Comparison of ENCODE assay signal across 19 cellular contexts in the genomic region with DNA sequence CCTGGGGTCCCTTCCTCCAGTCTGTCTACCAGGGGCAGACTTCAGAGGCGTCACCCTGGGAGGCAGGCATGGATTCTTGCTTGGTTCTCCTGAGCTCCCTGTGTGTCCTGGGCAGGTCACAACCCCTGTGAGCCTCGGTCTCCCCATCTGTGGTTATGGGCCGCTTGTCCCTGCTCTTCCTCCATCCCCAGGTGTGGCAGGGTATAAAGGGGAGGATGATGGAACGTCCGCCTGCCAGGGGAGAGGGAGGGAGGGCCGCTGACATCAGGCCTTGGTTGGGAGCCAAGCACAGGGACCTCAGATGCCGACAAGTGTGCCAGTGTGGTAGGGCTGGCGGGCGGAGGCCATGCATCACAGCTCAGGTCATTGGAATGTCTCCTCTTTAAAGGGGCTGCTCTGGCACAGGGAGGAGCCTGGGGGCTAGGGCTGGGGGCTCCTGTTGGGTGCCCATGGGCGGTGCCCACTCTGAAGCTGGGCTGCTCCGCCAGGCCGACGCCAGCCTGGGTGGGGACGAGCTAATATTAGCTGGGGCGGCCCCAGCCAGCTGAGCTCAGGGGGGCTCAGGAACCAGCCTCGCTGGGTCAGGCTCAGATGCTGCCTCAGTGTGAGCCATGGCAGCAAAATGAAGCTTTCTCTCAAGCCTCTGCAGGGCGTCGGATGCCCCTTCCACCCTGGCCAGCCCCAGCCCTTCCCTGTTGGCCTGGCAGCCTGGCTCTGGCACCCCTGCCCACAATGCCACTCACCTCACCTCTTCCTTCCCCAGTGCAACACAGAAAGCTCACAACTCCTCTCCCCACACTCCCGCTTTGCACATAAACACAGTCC. TPM values are rescaled to one million over a fixed set of nuclear protein-coding genes. Genes with fewer than 3 reads are reported as not detected.
DNase-seq lines count a peak whose midpoint lies in the region; ATAC-seq and TF ChIP-seq lines count a peak whose summit lies in the region.
"Had no signal": no experiment of that assay in that cellular context is flagged by ENCODE, and none has a peak within 500 bp of the region (broad histone marks: within the 10 kb centered on the region; RNA-seq: fewer than 3 reads in every experiment).

No MANE protein-coding gene starts in this region.

- H3K36me3 Mint-ChIP-seq in Calu3 (ENCODE audit: insufficient read depth, unreplicated experiment) (no peaks in the 10 kb centered on the region), glutamatergic neuron (ENCODE audit: unreplicated experiment) (peaks cover 7% of the 10 kb centered on the region), CD14-positive monocyte (no peaks in the 10 kb centered on the region)
- H3K36me3 Mint-ChIP-seq: CD4-positive, CD25-positive, alpha-beta regulatory T cell had no signal

- no peaks in the 10 kb centered on the region for H4K20me1 ChIP-seq in osteoblast (ENCODE audit: insufficient read depth, low read length)

- H3K27ac Mint-ChIP-seq in Calu3 (ENCODE audit: unreplicated experiment): no peak overlapping the region
- no peak overlapping the region for H3K27ac Mint-ChIP-seq in glutamatergic neuron (ENCODE audit: unreplicated experiment)
- H3K27ac Mint-ChIP-seq in CD14-positive monocyte: no peak overlapping the region
- H3K27ac Mint-ChIP-seq: CD4-positive, CD25-positive, alpha-beta regulatory T cell had no signal

- TF ChIP-seq POLR2A in gastroesophageal sphincter (IDR thresholded peaks at IDR 0.05): no peak

- H3K79me2 ChIP-seq in osteoblast (ENCODE audit: insufficient read depth, low read length): no peaks in the 10 kb centered on the region

- DNase-seq in Calu3 (peak; percentile 53), LoVo (ENCODE audit: low spot score) (peak; percentile 14), glutamatergic neuron (peak; percentile 6), osteoblast (ENCODE audit: insufficient read length, low spot score, missing footprints) (peak; percentile 54), NCI-H69 (lab: John Stamatoyannopoulos, UW) (no peak), CD14-positive monocyte (ENCODE audit: low spot score) (no peak)
- DNase-seq: ACHN; CD4-positive, CD25-positive, alpha-beta regulatory T cell; GM23248; KBM-7; NCI-H1436; NCI-H2029 treated with DMSO at 0.1 percent for 48 hours; NCI-H2171 treated with DMSO at 0.1 percent for 48 hours; NCI-H774 had no signal

- H3K4me3 Mint-ChIP-seq in Calu3 (ENCODE audit: low read depth, unreplicated experiment) (no peak overlapping the region), glutamatergic neuron (ENCODE audit: unreplicated experiment) (no peak overlapping the region), CD14-positive monocyte (no peak overlapping the region)
- H3K4me3 Mint-ChIP-seq: CD4-positive, CD25-positive, alpha-beta regulatory T cell had no signal

- CTCF ChIA-PET in Calu3 (lab: Charles Lee): interaction anchor here (1.0 kb wide), 1 partner anchor 98 kb away, joined by 3 read pairs; no protein-coding TSS in a partner anchor

- TF ChIP-seq CTCF in Calu3 (IDR thresholded peaks at IDR 0.05; ENCODE audit: unreplicated experiment) (no peak), glutamatergic neuron (IDR thresholded peaks at IDR 0.05; ENCODE audit: partially characterized antibody, unreplicated experiment) (no peak), osteoblast (IDR thresholded peaks at IDR 0.05; ENCODE audit: extremely low read depth, low read depth, low read length) (no peak), gastroesophageal sphincter (IDR thresholded peaks at IDR 0.05) (no peak), CD14-positive monocyte (IDR thresholded peaks at IDR 0.05) (no peak)

- H3K36me3 ChIP-seq in osteoblast (ENCODE audit: insufficient read depth, low read length) (no peaks in the 10 kb centered on the region), gastroesophageal sphincter (no peaks in the 10 kb centered on the region)

- no peaks in the 10 kb centered on the region for H3K4me1 Mint-ChIP-seq in Calu3 (ENCODE audit: low read depth, unreplicated experiment)
- peaks cover 2% of the 10 kb centered on the region for H3K4me1 Mint-ChIP-seq in glutamatergic neuron (ENCODE audit: low read depth, unreplicated experiment)
- no peaks in the 10 kb centered on the region for H3K4me1 Mint-ChIP-seq in CD14-positive monocyte
- H3K4me1 Mint-ChIP-seq: CD4-positive, CD25-positive, alpha-beta regulatory T cell had no signal

- no peaks in the 10 kb centered on the region for H3K9me3 Mint-ChIP-seq in Calu3 (ENCODE audit: low read depth, unreplicated experiment)
- no peaks in the 10 kb centered on the region for H3K9me3 Mint-ChIP-seq in glutamatergic neuron (ENCODE audit: unreplicated experiment)
- no peaks in the 10 kb centered on the region for H3K9me3 Mint-ChIP-seq in CD14-positive monocyte
- H3K9me3 Mint-ChIP-seq: CD4-positive, CD25-positive, alpha-beta regulatory T cell had no signal

- intact Hi-C loops in Calu3 (cut with micrococcal nuclease; ENCODE audit: unreplicated experiment): no loop called here
- intact Hi-C loops in CD14-positive monocyte (cut with micrococcal nuclease): no loop called here

- WGBS in gastroesophageal sphincter (ENCODE audit: low coverage in 1 of 2), 2 donors: 80 to 83% methylated on average over 1 of the region's 19 CpGs

- TF ChIP-seq EP300 in gastroesophageal sphincter (IDR thresholded peaks at IDR 0.05): no peak

- H3K4me3 ChIP-seq in osteoblast (ENCODE audit: insufficient read depth, low read length) (no peak overlapping the region), gastroesophageal sphincter (no peak overlapping the region)
- H3K4me3 ChIP-seq: GM23248 had no signal

- no peaks in the 10 kb centered on the region for H3K9me3 ChIP-seq in osteoblast (ENCODE audit: low read depth, low read length)
- H3K9me3 ChIP-seq in gastroesophageal sphincter: no peaks in the 10 kb centered on the region
- H3K9me3 ChIP-seq: Caco-2 had no signal

- ATAC-seq in gastroesophageal sphincter (no peak), GM18502 (IDR thresholded peaks at IDR 0.05; ENCODE audit: poor library complexity, unreplicated experiment) (no peak)
- ATAC-seq: HCT116 had no signal

- H3K27ac ChIP-seq in osteoblast (ENCODE audit: low read depth, low read length) (no peak overlapping the region), gastroesophageal sphincter (no peak overlapping the region)
- H3K27ac ChIP-seq: GM23248 had no signal

- BruUV-seq in Calu3 (replicated peaks; lab: Mats Ljungman, UMichigan): no TSS peak

- H3K27me3 ChIP-seq in osteoblast (ENCODE audit: insufficient read depth, low read length): peaks cover 11% of the 10 kb centered on the region
- H3K27me3 ChIP-seq in gastroesophageal sphincter: peaks cover 44% of the 10 kb centered on the region

- H3K4me1 ChIP-seq in osteoblast (ENCODE audit: insufficient read depth, low read length) (peaks cover 6% of the 10 kb centered on the region), gastroesophageal sphincter (no peaks in the 10 kb centered on the region)
- H3K4me1 ChIP-seq: Caco-2 had no signal

- H3K27me3 Mint-ChIP-seq in Calu3 (ENCODE audit: unreplicated experiment) (peaks cover 72% of the 10 kb centered on the region), glutamatergic neuron (ENCODE audit: unreplicated experiment) (peaks cover 5% of the 10 kb centered on the region), CD14-positive monocyte (ENCODE audit: low read depth in 3 of 3) (peaks cover 7 to 10% (median 10%) of the 10 kb centered on the region in 3 donors)

- H2AFZ ChIP-seq in osteoblast (ENCODE audit: low read length): no peak overlapping the region
- H2AFZ ChIP-seq: GM23248 had no signal

- H3K4me2 ChIP-seq in osteoblast (ENCODE audit: insufficient read depth, low read length): no peak overlapping the region

RNA-seq across cellular contexts. Expression of a gene that starts 12.8 kb away (rescaled TPM):
- total RNA-seq in Calu3 (2022) (0.10 and 0.26 TPM in 2 replicates), glutamatergic neuron (ENCODE audit: unreplicated experiment) (12.6 TPM), osteoblast (under 0.01 TPM in 1 of 2 replicates, not detected in the other), gastroesophageal sphincter (under 1 TPM in 2 of 4 donors, not detected in 2; 0.27 to 0.77 TPM)
- not detected for polyA plus RNA-seq in CD14-positive monocyte
- total RNA-seq: CD4-positive, CD25-positive, alpha-beta regulatory T cell; GM23248; NCI-H460 had no signal
- polyA plus RNA-seq: GM23248 had no signal

RNA-seq across cellular contexts. Expression of a gene that starts 28.0 kb away (rescaled TPM):
- not detected in 2 replicates for total RNA-seq in Calu3 (2022)
- total RNA-seq in glutamatergic neuron (ENCODE audit: unreplicated experiment): not detected
- total RNA-seq in osteoblast: not detected in 2 replicates
- not detected for total RNA-seq in gastroesophageal sphincter
- not detected for polyA plus RNA-seq in CD14-positive monocyte
- total RNA-seq: Caco-2; CD4-positive, CD25-positive, alpha-beta regulatory T cell; GM23248 had no signal
- polyA plus RNA-seq: CD4-positive, CD25-positive, alpha-beta regulatory T cell; GM23248 had no signal

Comparison
In these comparisons a context has a peak if more than half of its experiments do, and no peak if none do; other contexts are left out.
1. DNase-seq: peak in Calu3 (single experiment), LoVo (single experiment), glutamatergic neuron (single experiment) and osteoblast (single experiment); none in NCI-H69 (single experiment) and CD14-positive monocyte (single experiment).